ENCODE assay signal across 22 cellular contexts in the genomic region with DNA sequence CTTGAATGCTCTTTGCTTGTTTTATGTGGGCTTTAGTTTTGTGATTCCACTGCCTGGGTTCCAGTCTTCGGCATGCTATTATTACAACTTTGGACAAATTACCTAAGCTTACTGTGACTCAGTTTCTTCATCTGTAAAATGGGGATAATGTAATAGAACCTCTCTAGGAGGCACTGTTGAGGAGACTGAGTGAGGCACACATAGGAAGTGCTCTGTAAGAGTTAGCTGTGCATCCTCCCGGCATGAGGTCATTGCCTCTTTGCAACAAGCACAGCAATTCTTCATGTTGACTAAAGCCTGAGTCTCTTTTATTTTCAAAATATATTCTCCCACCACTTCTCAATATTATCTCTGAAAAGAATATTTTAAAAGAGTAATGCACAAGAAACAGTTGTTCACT.
DNase-seq lines count a peak whose midpoint lies in the region; ATAC-seq, FAIRE-seq and TF ChIP-seq lines count a peak whose summit lies in the region.
"Had no signal": no experiment of that assay in that cellular context is flagged by ENCODE, and none has a peak within 500 bp of the region (broad histone marks: within the 10 kb centered on the region; RNA-seq: fewer than 3 reads in every experiment).

No MANE protein-coding gene starts in this region.

- H3K4me1 ChIP-seq in astrocyte (ENCODE audit: insufficient read depth, low read length) (peaks cover 12% of the 10 kb centered on the region), foreskin keratinocyte (peaks cover 3% of the 10 kb centered on the region), PC-9 (replicated peaks; ENCODE audit: insufficient read depth) (peaks cover 16% of the 10 kb centered on the region)

- H3K4me1 Mint-ChIP-seq in astrocyte (ENCODE audit: low read depth, unreplicated experiment) = peaks cover 11% of the 10 kb centered on the region
- H3K4me1 Mint-ChIP-seq: central memory CD8-positive, alpha-beta T cell had no signal

- peak; percentile 39 for FAIRE-seq in astrocyte (lab: Jason Lieb, UNC)
- FAIRE-seq: GM19239 had no signal

- H3K4me2 ChIP-seq in astrocyte (ENCODE audit: low read length) = no peak overlapping the region
- no peak overlapping the region for H3K4me2 ChIP-seq in PC-9

- no peak overlapping the region for H3K4me3 Mint-ChIP-seq in astrocyte (ENCODE audit: unreplicated experiment)
- H3K4me3 Mint-ChIP-seq: activated naive CD8-positive, alpha-beta T cell treated with anti-CD3 and anti-CD28 coated beads, Interleukin-2, amount 50 U/mL, for 24 hours; activated T-helper 1 cell treated with anti-CD3 and anti-CD28 coated beads, Interleukin-12 subunit alpha, Interleukin-12 subunit beta, Interleukin-2, Interleukin-4 antibody, amounts not matched to agents 30 ng/mL and 10 ng/mL and 1 ng/mL, durations not matched to agents 14 hours and 24 hours and 36 hours; CD4-positive, alpha-beta T cell; central memory CD8-positive, alpha-beta T cell had no signal

- intact Hi-C loops in left colon (cut with DNase I, micrococcal nuclease) = no loop called here
- intact Hi-C loops in PC-9 (cut with micrococcal nuclease; ENCODE audit: unreplicated experiment) = loop anchor here (2.0 kb wide), 1 partner anchor 15 kb away; no protein-coding TSS in a partner anchor

- H4K20me1 ChIP-seq in astrocyte (ENCODE audit: insufficient read depth, low read length) (no peaks in the 10 kb centered on the region), PC-9 (ENCODE audit: insufficient read depth) (no peaks in the 10 kb centered on the region)

- DNase-seq in AG04450 (ENCODE audit: low read depth, low spot score) (peak; percentile 26), HS-5 (ENCODE audit: low read depth) (peak; percentile 14), astrocyte (ENCODE audit: low read depth) (peak; percentile 52), foreskin keratinocyte (peak; percentile 8 to 45), left colon (no peak), NCI-H446 treated with DMSO at 0.1 percent for 48 hours (lab: John Stamatoyannopoulos, UW) (no peak), PC-9 (no peak)
- no peak for DNase-seq in stimulated activated CD4-positive, alpha-beta T cell treated with anti-CD3 and anti-CD28 coated beads, Interleukin-15, amount 100 ng/mL, for 24 hours
- DNase-seq: activated naive CD8-positive, alpha-beta T cell treated with anti-CD3 and anti-CD28 coated beads, Interleukin-2, amount 50 U/mL, for 24 hours; CD4-positive, alpha-beta T cell; effector memory CD4-positive, alpha-beta T cell; Kasumi-1; NCI-H146; NCI-H345; posterior cingulate gyrus; stimulated activated naive CD4-positive, alpha-beta T cell; T-helper 2 cell; trophoblast cell had no signal

- no TSS peak for BruUV-seq in PC-9 (replicated peaks; lab: Mats Ljungman, UMichigan)

- ATAC-seq in foreskin keratinocyte (no peak), left colon (no peak)
- ATAC-seq: activated naive CD8-positive, alpha-beta T cell treated with anti-CD3 and anti-CD28 coated beads, Interleukin-2, amount 50 U/mL, for 24 hours had no signal

- POLR2A ChIA-PET in AG04450 (lab: Yijun Ruan, JAX) (no interaction called here), PC-9 (lab: Charles Lee; ENCODE audit: unreplicated experiment) (no interaction called here)

- no peaks in the 10 kb centered on the region for H3K36me3 Mint-ChIP-seq in astrocyte (ENCODE audit: low read depth, unreplicated experiment)

- H3K27ac Mint-ChIP-seq in astrocyte (ENCODE audit: unreplicated experiment) = no peak overlapping the region
- H3K27ac Mint-ChIP-seq: activated naive CD8-positive, alpha-beta T cell treated with anti-CD3 and anti-CD28 coated beads, Interleukin-2, amount 50 U/mL, for 24 hours; activated T-helper 1 cell treated with anti-CD3 and anti-CD28 coated beads, Interleukin-12 subunit alpha, Interleukin-12 subunit beta, Interleukin-2, Interleukin-4 antibody, amounts not matched to agents 30 ng/mL and 10 ng/mL and 1 ng/mL, durations not matched to agents 14 hours and 24 hours and 36 hours; CD4-positive, alpha-beta T cell had no signal

- H2AFZ ChIP-seq in astrocyte (ENCODE audit: low read depth, low read length) = no peak overlapping the region
- H2AFZ ChIP-seq in PC-9 = no peak overlapping the region

- H3K27me3 ChIP-seq in AG04450 (ENCODE audit: control insufficient read depth, insufficient read depth, low read length) = peaks cover 11% of the 10 kb centered on the region
- H3K27me3 ChIP-seq in astrocyte (ENCODE audit: insufficient read depth, low read length) = no peaks in the 10 kb centered on the region
- peaks cover 9% of the 10 kb centered on the region for H3K27me3 ChIP-seq in foreskin keratinocyte
- no peaks in the 10 kb centered on the region for H3K27me3 ChIP-seq in PC-9 (ENCODE audit: insufficient read depth, low read depth)

- no peaks in the 10 kb centered on the region for H3K9me3 Mint-ChIP-seq in astrocyte (ENCODE audit: unreplicated experiment)
- H3K9me3 Mint-ChIP-seq: activated naive CD8-positive, alpha-beta T cell treated with anti-CD3 and anti-CD28 coated beads, Interleukin-2, amount 50 U/mL, for 24 hours; activated T-helper 1 cell treated with anti-CD3 and anti-CD28 coated beads, Interleukin-12 subunit alpha, Interleukin-12 subunit beta, Interleukin-2, Interleukin-4 antibody, amounts not matched to agents 30 ng/mL and 10 ng/mL and 1 ng/mL, durations not matched to agents 14 hours and 24 hours and 36 hours; CD4-positive, alpha-beta T cell; central memory CD8-positive, alpha-beta T cell had no signal

- no peaks in the 10 kb centered on the region for H3K9me3 ChIP-seq in AG04450 (ENCODE audit: control insufficient read depth, insufficient read depth, low read length)
- H3K9me3 ChIP-seq in astrocyte (ENCODE audit: insufficient read depth, low read depth, low read length) = no peaks in the 10 kb centered on the region
- no peaks in the 10 kb centered on the region; the same call in 1 of the 2 replicates for H3K9me3 ChIP-seq in PC-9 (ENCODE audit: insufficient read depth, low read depth)

- peaks cover 4% of the 10 kb centered on the region for H3K27me3 Mint-ChIP-seq in astrocyte (ENCODE audit: low read depth, unreplicated experiment)
- H3K27me3 Mint-ChIP-seq: activated naive CD8-positive, alpha-beta T cell treated with anti-CD3 and anti-CD28 coated beads, Interleukin-2, amount 50 U/mL, for 24 hours; CD4-positive, alpha-beta T cell; central memory CD8-positive, alpha-beta T cell had no signal

- H3K9ac ChIP-seq in astrocyte (ENCODE audit: low read length) = no peak overlapping the region

- H3K4me3 ChIP-seq in AG04450 (ENCODE audit: low read depth, low read length) (no peak overlapping the region), astrocyte (ENCODE audit: insufficient read depth, low read depth, low read length) (no peak overlapping the region), PC-9 (no peak overlapping the region)
- H3K4me3 ChIP-seq: lung had no signal

- no peaks in the 10 kb centered on the region for H3K36me3 ChIP-seq in astrocyte (ENCODE audit: insufficient read depth, low read length)
- no peaks in the 10 kb centered on the region for H3K36me3 ChIP-seq in PC-9 (ENCODE audit: low read depth)

- CTCF ChIA-PET in AG04450 (lab: Charles Lee) (interaction anchor here (1.1 kb wide), 1 partner anchor 72 kb away, joined by 3 read pairs; no protein-coding TSS in a partner anchor), PC-9 (lab: Charles Lee) (no interaction called here)

- no peaks in the 10 kb centered on the region for H3K79me2 ChIP-seq in astrocyte (ENCODE audit: insufficient read depth, low read length)
- H3K79me2 ChIP-seq in PC-9 (ENCODE audit: low read depth) = no peaks in the 10 kb centered on the region

- no peaks in the 10 kb centered on the region for H3K9me2 ChIP-seq in PC-9 (ENCODE audit: insufficient read depth)

- peaks cover 5% of the 10 kb centered on the region for H3F3A ChIP-seq in PC-9 (ENCODE audit: insufficient read depth, low read depth)

- TF ChIP-seq CTCF in AG04450 (IDR thresholded peaks at IDR 0.05; ENCODE audit: low read depth, low read length) = no peak
- TF ChIP-seq CTCF in astrocyte (IDR thresholded peaks at IDR 0.05; ENCODE audit: insufficient read depth, low read depth, low read length) = peak; percentile 5
- TF ChIP-seq CTCF in foreskin keratinocyte (conservative IDR thresholded peaks at IDR 0.05) = peak; percentile 14
- no peak for TF ChIP-seq CTCF in PC-9 (conservative IDR thresholded peaks at IDR 0.05)

- H3K27ac ChIP-seq in AG04450 (ENCODE audit: low read depth, low read length) (no peak overlapping the region), astrocyte (ENCODE audit: low read depth, low read length) (no peak overlapping the region), foreskin keratinocyte (no peak overlapping the region), PC-9 (no peak overlapping the region)

Comparison
In these comparisons a context has a peak if more than half of its experiments do, and no peak if none do; other contexts are left out.
1. DNase-seq: peak in AG04450 (single experiment), HS-5 (single experiment), astrocyte (single experiment) and foreskin keratinocyte (2 of 2); none in left colon (0 of 2), NCI-H446 treated with DMSO at 0.1 percent for 48 hours (single experiment), PC-9 (0 of 2) and stimulated activated CD4-positive, alpha-beta T cell treated with anti-CD3 and anti-CD28 coated beads, Interleukin-15, amount 100 ng/mL, for 24 hours (single experiment).
2. CTCF ChIP-seq: peak in astrocyte (single experiment) and foreskin keratinocyte (single experiment); none in AG04450 (single experiment) and PC-9 (single experiment).